Comparison of ENCODE assay signal across 14 cellular contexts in the genomic region with DNA sequence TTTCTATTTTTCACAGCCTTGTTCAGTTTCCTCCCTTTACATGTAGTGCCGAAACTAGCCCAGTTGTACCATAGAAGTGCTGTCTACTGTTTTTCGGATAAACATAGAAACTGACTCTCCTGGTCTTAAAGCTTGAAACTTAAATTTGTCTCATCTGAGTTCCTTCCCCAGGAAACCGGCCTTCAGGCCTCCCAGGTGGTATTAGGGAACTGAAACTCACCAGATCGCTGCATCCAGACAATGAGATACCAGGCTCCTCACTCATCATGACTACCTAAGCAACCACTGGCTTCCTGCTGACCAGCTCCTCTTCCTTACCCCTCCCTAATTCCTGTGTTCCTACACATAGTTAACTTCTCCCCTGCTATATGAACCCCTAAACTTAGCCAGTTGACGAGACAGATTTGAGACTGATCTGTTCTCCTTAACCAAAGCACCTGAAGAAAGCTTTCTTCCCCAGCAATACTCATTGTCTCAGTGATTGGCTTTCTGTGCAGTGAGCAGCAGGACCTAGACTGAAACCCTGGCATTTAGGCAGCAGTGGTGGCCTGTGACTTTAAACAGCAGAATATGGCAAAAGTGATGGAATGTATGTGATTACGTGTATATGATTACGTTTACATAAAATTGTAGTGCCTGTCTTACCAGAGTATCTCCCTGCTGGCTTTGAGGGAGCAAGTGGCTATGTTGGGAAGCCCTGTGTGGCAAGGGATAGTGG.
DNase-seq lines count a peak whose midpoint lies in the region; ATAC-seq and TF ChIP-seq lines count a peak whose summit lies in the region.
"Had no signal": no experiment of that assay in that cellular context is flagged by ENCODE, and none has a peak within 500 bp of the region (broad histone marks: within the 10 kb centered on the region; RNA-seq: fewer than 3 reads in every experiment).

No MANE protein-coding gene starts in this region.

- no peaks in the 10 kb centered on the region; the same call in 1 of the 2 replicates for H3F3A ChIP-seq in DOHH2 (ENCODE audit: control insufficient read depth, insufficient read depth)

- H3K27me3 ChIP-seq in DOHH2 (ENCODE audit: control insufficient read depth, low read length) = no peaks in the 10 kb centered on the region
- H3K27me3 ChIP-seq in OCI-LY3 (ENCODE audit: low read depth, low read length) = no peaks in the 10 kb centered on the region
- H3K27me3 ChIP-seq: dorsolateral prefrontal cortex had no signal

- intact Hi-C loops in head of caudate nucleus (cut with DNase I) = no loop called here

- H3K4me1 ChIP-seq in DOHH2 (ENCODE audit: control insufficient read depth, low read length) (peaks cover 16% of the 10 kb centered on the region), OCI-LY3 (ENCODE audit: low read length) (peaks cover 43% of the 10 kb centered on the region)
- H3K4me1 ChIP-seq: prostate gland had no signal

- H3K79me2 ChIP-seq in DOHH2 (ENCODE audit: control insufficient read depth, low read length) (no peaks in the 10 kb centered on the region), OCI-LY3 (ENCODE audit: low read length) (no peaks in the 10 kb centered on the region)

- DNase-seq in DMS79 (lab: John Stamatoyannopoulos, UW) (no peak), head of caudate nucleus (no peak)
- no peak for DNase-seq in NK-92 treated with Interleukin-12 subunit alpha and Interleukin-12 subunit beta, amount 100 ng/mL, for 24 hours (lab: John Stamatoyannopoulos, UW)
- DNase-seq: activated CD4-positive, alpha-beta memory T cell treated with anti-CD3 and anti-CD28 coated beads, Interleukin-2, amount 10 ng/mL, durations not matched to agents 7 days and 5 days; activated naive CD8-positive, alpha-beta T cell treated with anti-CD3 and anti-CD28 coated beads for 36 hours; dorsolateral prefrontal cortex; NCI-H345 had no signal

- H3K9me3 ChIP-seq in DOHH2 (ENCODE audit: control insufficient read depth, insufficient read depth, low read length) = no peaks in the 10 kb centered on the region
- H3K9me3 ChIP-seq in OCI-LY3 (ENCODE audit: insufficient read depth, low read length) = no peaks in the 10 kb centered on the region
- H3K9me3 ChIP-seq: prostate gland had no signal

- no peak overlapping the region for H3K9ac ChIP-seq in OCI-LY3 (ENCODE audit: low read length)

- ATAC-seq in GM21367 (IDR thresholded peaks at IDR 0.05; ENCODE audit: unreplicated experiment) (peak; percentile 93), HG03095 (IDR thresholded peaks at IDR 0.05; ENCODE audit: unreplicated experiment) (peak; percentile 71), GM18873 (IDR thresholded peaks at IDR 0.05; ENCODE audit: low FRiP score, unreplicated experiment) (no peak)

- H3K27ac ChIP-seq in DOHH2 (ENCODE audit: low read depth, low read length) = peak overlapping the region; percentile 38
- H3K27ac ChIP-seq in OCI-LY3 (ENCODE audit: low read length) = peak overlapping the region; percentile 55
- H3K27ac ChIP-seq: dorsolateral prefrontal cortex, prostate gland, SK-N-MC had no signal

- no peaks in the 10 kb centered on the region for H3K36me3 ChIP-seq in DOHH2 (ENCODE audit: control insufficient read depth, low read length)
- no peaks in the 10 kb centered on the region for H3K36me3 ChIP-seq in OCI-LY3 (replicated peaks; ENCODE audit: low read depth, low read length)
- H3K36me3 ChIP-seq: prostate gland had no signal

- H2AFZ ChIP-seq in OCI-LY3 (ENCODE audit: low read depth, low read length) = 0 out of 2 replicates have a peak overlapping the region, but pooled peaks have one; percentile 35

- H3K4me3 ChIP-seq in DOHH2 (ENCODE audit: low read length) (peak overlapping the region; percentile 30; the same call in 1 of the 2 replicates), OCI-LY3 (ENCODE audit: low read length) (0 out of 2 replicates have a peak overlapping the region, but pooled peaks have one; percentile 10)
- H3K4me3 ChIP-seq: dorsolateral prefrontal cortex, prostate gland, SK-N-MC had no signal

- H4K20me1 ChIP-seq in DOHH2 (ENCODE audit: control insufficient read depth, insufficient read depth, low read depth, low read length) (no peaks in the 10 kb centered on the region), OCI-LY3 (ENCODE audit: insufficient read depth, low read length) (no peaks in the 10 kb centered on the region)

- H3K4me2 ChIP-seq in DOHH2 (ENCODE audit: low read length) (peak overlapping the region; percentile 49), OCI-LY3 (ENCODE audit: low read length) (peak overlapping the region; percentile 42)

- TF ChIP-seq CTCF in DOHH2 (IDR thresholded peaks at IDR 0.05; ENCODE audit: low read depth, low read length, poor library complexity, severe bottlenecking) (no peak), OCI-LY3 (IDR thresholded peaks at IDR 0.05; ENCODE audit: low read depth, low read length) (no peak)

- no peaks in the 10 kb centered on the region for H3K9me2 ChIP-seq in DOHH2 (replicated peaks; ENCODE audit: control insufficient read depth, low read length)
